Comparison of ENCODE assay signal across 8 cellular contexts in genomic region chr5:139660916-139661814, GRCh38. TPM values are rescaled to one million over a fixed set of nuclear protein-coding genes. Genes with fewer than 3 reads are reported as not detected.
DNase-seq lines count a peak whose midpoint lies in the region; ATAC-seq and TF ChIP-seq lines count a peak whose summit lies in the region.

No MANE protein-coding gene starts in this region.

- H3K4me3 ChIP-seq in BJ (ENCODE audit: low read depth, low read length) = no peak overlapping the region
- peak overlapping the region; percentile 47; the same call in 1 of the 2 replicates for H3K4me3 ChIP-seq in PC-3 (ENCODE audit: low read length)
- peak overlapping the region in 58 of 59 donors; percentile 15 to 63 (median 42) for H3K4me3 ChIP-seq in dorsolateral prefrontal cortex
- peak overlapping the region in 2 of 4 donors; percentile 3 to 18 for H3K4me3 ChIP-seq in transverse colon

- peaks cover 3% of the 10 kb centered on the region for H3K36me3 ChIP-seq in BJ (ENCODE audit: control insufficient read depth, insufficient read depth, low read length)
- no peaks in the 10 kb centered on the region for H3K36me3 ChIP-seq in PC-3 (ENCODE audit: low read depth, low read length)
- no peaks in the 10 kb centered on the region for H3K36me3 ChIP-seq in transverse colon

- peaks cover 47% of the 10 kb centered on the region for H3K79me2 ChIP-seq in PC-3 (ENCODE audit: low read length)

- H3K27ac ChIP-seq in PC-3 (ENCODE audit: low read length) (peak overlapping the region; percentile 64), dorsolateral prefrontal cortex (peak overlapping the region; percentile 90 to 100 (median 99)), transverse colon (peak overlapping the region; percentile 84 to 96 (median 90))

- peaks cover 31% of the 10 kb centered on the region for H3K4me1 ChIP-seq in PC-3 (ENCODE audit: insufficient read depth, low read length)
- H3K4me1 ChIP-seq in transverse colon = peaks cover 43 to 59% (median 55%) of the 10 kb centered on the region in 4 donors

- WGBS in transverse colon (ENCODE audit: low coverage in 1 of 2), 2 donors = 54% methylated on average over 36 of the region's 41 CpGs; no CpG with 5 or more reads in 1 of the 2 donors

- no peaks in the 10 kb centered on the region for H3K9me2 ChIP-seq in PC-3 (replicated peaks; ENCODE audit: low read length)

- H3K9me3 ChIP-seq in PC-3 (ENCODE audit: low read length) (no peaks in the 10 kb centered on the region), transverse colon (no peaks in the 10 kb centered on the region)

- intact Hi-C loops in PC-3 (cut with micrococcal nuclease) = no loop called here
- intact Hi-C loops in dorsolateral prefrontal cortex (cut with DNase I) = no loop called here
- intact Hi-C loops in transverse colon (cut with DNase I; ENCODE audit: low total_unique reads) = no loop called here

- no peaks in the 10 kb centered on the region for H4K20me1 ChIP-seq in PC-3 (ENCODE audit: low read length)

- peak overlapping the region; percentile 75 for H3K4me2 ChIP-seq in PC-3 (ENCODE audit: low read length)

- no peak for TF ChIP-seq EP300 in transverse colon (IDR thresholded peaks at IDR 0.05; ENCODE audit: low read depth)

- DNase-seq in BJ (ENCODE audit: low read depth) (peak; percentile 74), PC-3 (peak; percentile 81), dorsolateral prefrontal cortex (peak; percentile 69 to 97 (median 89)), midbrain (lab: John Stamatoyannopoulos, UW) (peak; percentile 74), transverse colon (peak; percentile 76), foreskin melanocyte (no peak)
- no peak for DNase-seq in effector CD4-positive, alpha-beta T cell

- BruUV-seq in PC-3 (replicated peaks; lab: Mats Ljungman, UMichigan) = no TSS peak

- in situ Hi-C loops in transverse colon (cut with MboI; ENCODE audit: low pct_ligation_motif_present in 1 of 4, low pct_unique_long_range_greater_than_20kb in 1 of 4, low sequenced_read_pairs in 3 of 4) = no loop called here

- H3F3A ChIP-seq in PC-3 (ENCODE audit: low read length, unreplicated experiment) = no peaks in the 10 kb centered on the region

- peak overlapping the region; percentile 69 for H3K9ac ChIP-seq in PC-3 (ENCODE audit: low read length)

- CTCF ChIA-PET in BJ (lab: Yijun Ruan, JAX) (interaction anchor here (0.8 to 3.1 kb wide), 9 partner anchors 10 to 224 kb away, joined by 3 to 19 read pairs (median 6); partner anchors contain the start of gene CXXC5), PC-3 (lab: Charles Lee) (interaction anchor here (0.5 to 1.4 kb wide), 5 partner anchors 9 to 105 kb away, joined by 3 to 11 read pairs (median 4); no protein-coding TSS in a partner anchor)

- peak; percentile 21 for ATAC-seq in GM21515 (IDR thresholded peaks at IDR 0.05; ENCODE audit: unreplicated experiment)
- peak; percentile 85 for ATAC-seq in PC-3

- POLR2A ChIA-PET in BJ (lab: Charles Lee) = interaction anchor here (0.5 to 1.0 kb wide), 3 partner anchors 13 to 387 kb away, joined by 3 to 13 read pairs (median 7); partner anchors contain the start of gene CXXC5
- POLR2A ChIA-PET in PC-3 (lab: Charles Lee; ENCODE audit: unreplicated experiment) = interaction anchor here (0.6 to 1.5 kb wide), 2 partner anchors 13 to 338 kb away, joined by 4 read pairs; partner anchors contain the start of gene CXXC5

- TF ChIP-seq CTCF in BJ (IDR thresholded peaks at IDR 0.05; ENCODE audit: insufficient read depth, low read depth, low read length) (no peak), PC-3 (conservative IDR thresholded peaks at IDR 0.05; ENCODE audit: low read depth, low read length) (no peak), dorsolateral prefrontal cortex (IDR thresholded peaks at IDR 0.05 in 54 of 56, conservative IDR thresholded peaks at IDR 0.05 in 2 of 56; ENCODE audit: low read depth in 1 of 56, partially characterized antibody in 56 of 56) (peak in 4 of 56 donors; percentile 6 to 15 (median 11)), transverse colon (IDR thresholded peaks at IDR 0.05) (no peak)

- H3K27me3 ChIP-seq in BJ (ENCODE audit: control insufficient read depth, insufficient read depth, low read length) (no peaks in the 10 kb centered on the region), PC-3 (ENCODE audit: low read length) (no peaks in the 10 kb centered on the region), dorsolateral prefrontal cortex (no peaks in the 10 kb centered on the region), transverse colon (no peaks in the 10 kb centered on the region)

- TF ChIP-seq POLR2A in transverse colon (IDR thresholded peaks at IDR 0.05) = no peak

- peak overlapping the region; percentile 52 for H2AFZ ChIP-seq in PC-3 (ENCODE audit: low read length)

RNA-seq across cellular contexts. Expression of gene CXXC5, which starts 13.0 kb away (rescaled TPM):
- 36.5 and 50.4 TPM in 2 replicates for polyA plus RNA-seq in BJ (2011; rRNA removed)
- 20.3 and 23.6 TPM in 2 replicates for polyA minus RNA-seq in BJ (2011; rRNA and poly(A)+ RNA removed)
- total RNA-seq in PC-3 (2014; rRNA removed) (31.1 and 42.4 TPM in 2 replicates), dorsolateral prefrontal cortex (100 to 1,000 TPM in 83 of 120 experiments, 10 to 100 TPM in 37; 79.1 to 229 (median 108) TPM), transverse colon (10 to 100 TPM; 26.5 to 50.7 (median 36.2) TPM)

Comparison
In these comparisons a context has a peak if more than half of its experiments do, and no peak if none do; other contexts are left out.
1. DNase-seq: peak in BJ (single experiment), PC-3 (single experiment), dorsolateral prefrontal cortex (10 of 10), midbrain (single experiment) and transverse colon (single experiment); none in foreskin melanocyte (single experiment) and effector CD4-positive, alpha-beta T cell (single experiment).
2. Peak in every context shown above with its lines, with median percentiles within 50 percentile points of each other: H3K27ac ChIP-seq.